ENCODE assay signal across 20 cellular contexts in the genomic region with DNA sequence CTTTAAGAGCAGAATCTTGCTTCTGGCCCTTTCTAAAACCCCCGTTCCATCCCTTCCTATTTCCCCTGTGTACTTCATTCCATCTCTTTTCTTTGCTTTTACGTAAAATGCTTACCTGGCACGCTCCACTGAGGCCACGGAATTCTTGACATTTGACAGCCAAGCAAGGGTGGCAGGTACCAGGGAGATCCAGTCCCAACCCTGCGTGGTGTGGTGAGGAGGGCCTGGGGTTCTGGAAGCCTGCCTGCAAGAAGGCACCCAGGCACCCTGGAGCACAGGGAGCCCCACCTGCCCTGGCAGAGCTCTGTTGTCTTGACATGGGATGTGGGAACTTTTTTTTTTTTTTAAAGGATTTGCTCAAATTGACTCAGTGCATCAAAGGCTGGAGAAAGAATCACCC. TPM values are rescaled to one million over a fixed set of nuclear protein-coding genes. Genes with fewer than 3 reads are reported as not detected.
DNase-seq lines count a peak whose midpoint lies in the region; ATAC-seq and TF ChIP-seq lines count a peak whose summit lies in the region.
"Had no signal": no experiment of that assay in that cellular context is flagged by ENCODE, and none has a peak within 500 bp of the region (broad histone marks: within the 10 kb centered on the region; RNA-seq: fewer than 3 reads in every experiment).

No MANE protein-coding gene starts in this region.

- H3K36me3 Mint-ChIP-seq in activated CD4-positive, alpha-beta T cell treated with anti-CD3 and anti-CD28 coated beads, Interleukin-2, amount 10 ng/mL, durations not matched to agents 24 days and 14 days (ENCODE audit: low read depth) = peaks cover 4% of the 10 kb centered on the region
- H3K36me3 Mint-ChIP-seq in activated CD4-positive, alpha-beta memory T cell treated with anti-CD3 and anti-CD28 coated beads, Interleukin-2, amount 10 ng/mL, durations not matched to agents 7 days and 5 days (ENCODE audit: low read depth) = peaks cover 5% of the 10 kb centered on the region
- peaks cover 17 to 19% of the 10 kb centered on the region in 2 donors for H3K36me3 Mint-ChIP-seq in stimulated activated naive B cell treated with anti-CD40 and anti-IgM and Interleukin-4, amounts not matched to agents 10 μg/mL and 1 μg/mL and 100 μg/mL, for 72 hours
- H3K36me3 Mint-ChIP-seq: type B pancreatic cell had no signal

- H3K4me1 ChIP-seq in esophagus muscularis mucosa = peaks cover 43 to 100% (median 98%) of the 10 kb centered on the region in 4 donors
- H3K4me1 ChIP-seq: body of pancreas had no signal

- no peaks in the 10 kb centered on the region for H3K9me3 ChIP-seq in esophagus muscularis mucosa
- H3K9me3 ChIP-seq: body of pancreas, mucosa of descending colon had no signal

- no peak for TF ChIP-seq CTCF in esophagus muscularis mucosa (IDR thresholded peaks at IDR 0.05)

- no peak for ATAC-seq in stimulated activated naive B cell treated with anti-CD40 and anti-IgM and Interleukin-4, amounts not matched to agents 10 μg/mL and 1 μg/mL and 100 μg/mL, for 72 hours (replicated peaks)
- ATAC-seq in HG03342 (IDR thresholded peaks at IDR 0.05; ENCODE audit: unreplicated experiment) = no peak
- no peak for ATAC-seq in GM19035 (IDR thresholded peaks at IDR 0.05; ENCODE audit: unreplicated experiment)
- ATAC-seq: body of pancreas, mucosa of descending colon had no signal

- POLR2A ChIA-PET in activated CD4-positive, alpha-beta memory T cell treated with anti-CD3 and anti-CD28 coated beads, Interleukin-2, amount 10 ng/mL, durations not matched to agents 7 days and 5 days (lab: Charles Lee) = interaction anchor here (1.3 to 1.6 kb wide), 3 partner anchors 46 to 50 kb away, joined by 4 to 6 read pairs (median 4); partner anchors contain the start of gene ITPK1

- no peak for DNase-seq in activated CD4-positive, alpha-beta T cell treated with anti-CD3 and anti-CD28 coated beads, Interleukin-2, amount 10 ng/mL, durations not matched to agents 24 days and 14 days
- DNase-seq in activated CD4-positive, alpha-beta T cell treated with anti-CD3 and anti-CD28 coated beads for 1 hour = no peak
- DNase-seq in activated CD4-positive, alpha-beta memory T cell treated with anti-CD3 and anti-CD28 coated beads, Interleukin-2, amount 10 ng/mL, durations not matched to agents 7 days and 5 days = no peak
- DNase-seq in esophagus muscularis mucosa (ENCODE audit: extremely low spot score) (no peak), NK-92 (lab: John Stamatoyannopoulos, UW; ENCODE audit: unreplicated experiment) (no peak)
- no peak for DNase-seq in stimulated activated naive B cell treated with anti-CD40 and anti-IgM and Interleukin-4, amounts not matched to agents 10 μg/mL and 1 μg/mL and 100 μg/mL, for 72 hours
- DNase-seq: body of pancreas; DND-41; mucosa of descending colon; NCI-H2029 treated with DMSO at 0.1 percent for 48 hours; NCI-H524; nucleus accumbens; SHP77 treated with DMSO at 0.1 percent for 48 hours; stimulated activated CD4-positive, alpha-beta T cell treated with anti-CD3 and anti-CD28 coated beads, Interleukin-4, amount 100 ng/mL, for 1 hour; T-helper 9 cell had no signal

- intact Hi-C loops in activated CD4-positive, alpha-beta T cell treated with anti-CD3 and anti-CD28 coated beads, Interleukin-2, amount 10 ng/mL, durations not matched to agents 24 days and 14 days (cut with micrococcal nuclease) = loop anchor here (2.0 to 5.0 kb wide), 2 partner anchors 35 to 46 kb away; no protein-coding TSS in a partner anchor
- intact Hi-C loops in esophagus muscularis mucosa (cut with DNase I) = no loop called here

- CTCF ChIA-PET in activated CD4-positive, alpha-beta memory T cell treated with anti-CD3 and anti-CD28 coated beads, Interleukin-2, amount 10 ng/mL, durations not matched to agents 7 days and 5 days (lab: Charles Lee) = interaction anchor here (1.1 kb wide), 1 partner anchor 33 kb away, joined by 3 read pairs; no protein-coding TSS in a partner anchor

- no peaks in the 10 kb centered on the region for H3K36me3 ChIP-seq in esophagus muscularis mucosa

- no peak for TF ChIP-seq EP300 in esophagus muscularis mucosa (IDR thresholded peaks at IDR 0.05)

- no peaks in the 10 kb centered on the region for H3K27me3 Mint-ChIP-seq in activated CD4-positive, alpha-beta T cell treated with anti-CD3 and anti-CD28 coated beads, Interleukin-2, amount 10 ng/mL, durations not matched to agents 24 days and 14 days
- H3K27me3 Mint-ChIP-seq in activated CD4-positive, alpha-beta memory T cell treated with anti-CD3 and anti-CD28 coated beads, Interleukin-2, amount 10 ng/mL, durations not matched to agents 7 days and 5 days = no peaks in the 10 kb centered on the region
- H3K27me3 Mint-ChIP-seq in stimulated activated naive B cell treated with anti-CD40 and anti-IgM and Interleukin-4, amounts not matched to agents 10 μg/mL and 1 μg/mL and 100 μg/mL, for 72 hours = no peaks in the 10 kb centered on the region
- H3K27me3 Mint-ChIP-seq: type B pancreatic cell had no signal

- peaks cover 36% of the 10 kb centered on the region for H3K4me1 Mint-ChIP-seq in activated CD4-positive, alpha-beta T cell treated with anti-CD3 and anti-CD28 coated beads, Interleukin-2, amount 10 ng/mL, durations not matched to agents 24 days and 14 days
- H3K4me1 Mint-ChIP-seq in activated CD4-positive, alpha-beta memory T cell treated with anti-CD3 and anti-CD28 coated beads, Interleukin-2, amount 10 ng/mL, durations not matched to agents 7 days and 5 days = peaks cover 35% of the 10 kb centered on the region
- peaks cover 35 to 71% of the 10 kb centered on the region in 2 donors for H3K4me1 Mint-ChIP-seq in stimulated activated naive B cell treated with anti-CD40 and anti-IgM and Interleukin-4, amounts not matched to agents 10 μg/mL and 1 μg/mL and 100 μg/mL, for 72 hours

- WGBS in esophagus muscularis mucosa = 59% methylated on average over 5 of the region's 5 CpGs

- peak overlapping the region; percentile 80 to 91 (median 86) for H3K27ac ChIP-seq in esophagus muscularis mucosa (replicated peaks in 1 of 4)
- H3K27ac ChIP-seq: body of pancreas had no signal

- TF ChIP-seq POLR2A in esophagus muscularis mucosa (IDR thresholded peaks at IDR 0.05; ENCODE audit: low read depth) = no peak

- peak overlapping the region; percentile 92 for H3K27ac Mint-ChIP-seq in activated CD4-positive, alpha-beta T cell treated with anti-CD3 and anti-CD28 coated beads, Interleukin-2, amount 10 ng/mL, durations not matched to agents 24 days and 14 days
- peak overlapping the region; percentile 64 for H3K27ac Mint-ChIP-seq in activated CD4-positive, alpha-beta memory T cell treated with anti-CD3 and anti-CD28 coated beads, Interleukin-2, amount 10 ng/mL, durations not matched to agents 7 days and 5 days
- H3K27ac Mint-ChIP-seq in stimulated activated naive B cell treated with anti-CD40 and anti-IgM and Interleukin-4, amounts not matched to agents 10 μg/mL and 1 μg/mL and 100 μg/mL, for 72 hours = peak overlapping the region; percentile 81
- H3K27ac Mint-ChIP-seq: type B pancreatic cell had no signal

- H3K27me3 ChIP-seq in esophagus muscularis mucosa = no peaks in the 10 kb centered on the region
- H3K27me3 ChIP-seq: body of pancreas had no signal

- no peaks in the 10 kb centered on the region for H3K9me3 Mint-ChIP-seq in activated CD4-positive, alpha-beta T cell treated with anti-CD3 and anti-CD28 coated beads, Interleukin-2, amount 10 ng/mL, durations not matched to agents 24 days and 14 days
- H3K9me3 Mint-ChIP-seq in activated CD4-positive, alpha-beta memory T cell treated with anti-CD3 and anti-CD28 coated beads, Interleukin-2, amount 10 ng/mL, durations not matched to agents 7 days and 5 days = no peaks in the 10 kb centered on the region
- no peaks in the 10 kb centered on the region for H3K9me3 Mint-ChIP-seq in stimulated activated naive B cell treated with anti-CD40 and anti-IgM and Interleukin-4, amounts not matched to agents 10 μg/mL and 1 μg/mL and 100 μg/mL, for 72 hours
- H3K9me3 Mint-ChIP-seq: activated T-helper 1 cell treated with anti-CD3 and anti-CD28 coated beads, Interleukin-12 subunit alpha, Interleukin-12 subunit beta, Interleukin-2, Interleukin-4 antibody, amounts not matched to agents 30 ng/mL and 10 ng/mL and 1 ng/mL, durations not matched to agents 14 hours and 24 hours and 36 hours; CD14-positive monocyte; type B pancreatic cell had no signal

- no peak overlapping the region for H3K4me3 ChIP-seq in esophagus muscularis mucosa
- H3K4me3 ChIP-seq: body of pancreas, mucosa of descending colon had no signal

- H3K4me3 Mint-ChIP-seq in activated CD4-positive, alpha-beta T cell treated with anti-CD3 and anti-CD28 coated beads, Interleukin-2, amount 10 ng/mL, durations not matched to agents 24 days and 14 days = peak overlapping the region; percentile 13
- H3K4me3 Mint-ChIP-seq in activated CD4-positive, alpha-beta memory T cell treated with anti-CD3 and anti-CD28 coated beads, Interleukin-2, amount 10 ng/mL, durations not matched to agents 7 days and 5 days = no peak overlapping the region
- H3K4me3 Mint-ChIP-seq in stimulated activated naive B cell treated with anti-CD40 and anti-IgM and Interleukin-4, amounts not matched to agents 10 μg/mL and 1 μg/mL and 100 μg/mL, for 72 hours = peak overlapping the region in 1 of 2 donors; percentile 22
- H3K4me3 Mint-ChIP-seq: activated T-helper 1 cell treated with anti-CD3 and anti-CD28 coated beads, Interleukin-12 subunit alpha, Interleukin-12 subunit beta, Interleukin-2, Interleukin-4 antibody, amounts not matched to agents 30 ng/mL and 10 ng/mL and 1 ng/mL, durations not matched to agents 14 hours and 24 hours and 36 hours; CD14-positive monocyte; type B pancreatic cell had no signal

RNA-seq across cellular contexts. Expression of gene ITPK1, which starts 48.6 kb away (rescaled TPM):
- total RNA-seq in activated CD4-positive, alpha-beta T cell treated with anti-CD3 and anti-CD28 coated beads, Interleukin-2, amount 10 ng/mL, durations not matched to agents 24 days and 14 days = 71.0 and 73.9 TPM in 2 replicates
- 10 to 100 TPM; 59.3 to 62.3 TPM for total RNA-seq in activated CD4-positive, alpha-beta memory T cell treated with anti-CD3 and anti-CD28 coated beads, Interleukin-2, amount 10 ng/mL, durations not matched to agents 7 days and 5 days
- total RNA-seq in esophagus muscularis mucosa = 100 to 1,000 TPM; 108 to 221 (median 138) TPM
